In the genomic region with DNA sequence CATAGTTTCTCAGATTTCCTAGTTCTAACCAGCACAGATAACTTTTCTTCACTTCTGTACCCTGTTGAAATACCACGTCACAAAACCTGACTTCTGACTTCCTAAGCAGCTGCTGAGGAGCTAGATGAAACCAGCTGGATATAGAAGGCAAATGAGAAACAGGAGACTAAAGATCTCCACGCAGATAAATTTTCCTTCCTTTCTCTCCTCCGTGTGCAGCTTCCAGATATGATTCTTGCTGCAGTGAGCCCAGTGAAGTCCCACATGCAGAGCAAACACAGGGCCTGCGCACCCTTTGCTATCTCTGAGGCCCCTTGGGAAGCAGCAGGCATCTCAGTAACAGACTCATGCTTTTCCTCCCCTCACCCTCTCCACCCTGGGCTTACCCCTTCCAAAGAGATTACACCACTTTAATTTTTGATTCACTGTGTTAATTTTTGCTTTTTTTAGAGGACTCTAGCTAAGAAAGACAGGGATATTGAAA, we compare ENCODE assay signal across 20 cellular contexts.
DNase-seq lines count a peak whose midpoint lies in the region; TF ChIP-seq lines count a peak whose summit lies in the region.
"Had no signal": no experiment of that assay in that cellular context is flagged by ENCODE, and none has a peak within 500 bp of the region (broad histone marks: within the 10 kb centered on the region; RNA-seq: fewer than 3 reads in every experiment).

No MANE protein-coding gene starts in this region.

- H3K4me3 Mint-ChIP-seq in neural crest cell (no peak overlapping the region), Caco-2 (ENCODE audit: unreplicated experiment) (no peak overlapping the region)
- H3K4me3 Mint-ChIP-seq: activated CD4-positive, alpha-beta memory T cell treated with anti-CD3 and anti-CD28 coated beads, Interleukin-2, amount 10 ng/mL, durations not matched to agents 7 days and 5 days; CD8-positive, alpha-beta memory T cell had no signal

- peak overlapping the region; percentile 82 for H3K27ac Mint-ChIP-seq in neural crest cell (ENCODE audit: unreplicated experiment)
- no peak overlapping the region for H3K27ac Mint-ChIP-seq in Caco-2 (ENCODE audit: unreplicated experiment)
- H3K27ac Mint-ChIP-seq: activated CD4-positive, alpha-beta memory T cell treated with anti-CD3 and anti-CD28 coated beads, Interleukin-2, amount 10 ng/mL, durations not matched to agents 7 days and 5 days; CD8-positive, alpha-beta memory T cell had no signal

- H3K4me1 Mint-ChIP-seq in neural crest cell (peaks cover 8% of the 10 kb centered on the region), Caco-2 (ENCODE audit: low read depth, unreplicated experiment) (no peaks in the 10 kb centered on the region)
- H3K4me1 Mint-ChIP-seq: activated CD4-positive, alpha-beta memory T cell treated with anti-CD3 and anti-CD28 coated beads, Interleukin-2, amount 10 ng/mL, durations not matched to agents 7 days and 5 days; CD8-positive, alpha-beta memory T cell had no signal

- no peaks in the 10 kb centered on the region for H3K36me3 Mint-ChIP-seq in neural crest cell (ENCODE audit: low read depth)
- H3K36me3 Mint-ChIP-seq in Caco-2 (ENCODE audit: insufficient read depth, unreplicated experiment): no peaks in the 10 kb centered on the region
- H3K36me3 Mint-ChIP-seq: CD8-positive, alpha-beta memory T cell had no signal

- H3K36me3 ChIP-seq in SK-N-MC (ENCODE audit: insufficient read depth, low read length) (no peaks in the 10 kb centered on the region), Caco-2 (ENCODE audit: control insufficient read depth, insufficient read depth, low read length) (no peaks in the 10 kb centered on the region)
- H3K36me3 ChIP-seq: esophagus muscularis mucosa had no signal

- CTCF ChIA-PET in Caco-2 (lab: Charles Lee): no interaction called here

- H3K27me3 Mint-ChIP-seq in neural crest cell (ENCODE audit: low read depth) (no peaks in the 10 kb centered on the region), Caco-2 (ENCODE audit: insufficient read depth, unreplicated experiment) (peaks cover 3% of the 10 kb centered on the region)
- H3K27me3 Mint-ChIP-seq: activated CD4-positive, alpha-beta memory T cell treated with anti-CD3 and anti-CD28 coated beads, Interleukin-2, amount 10 ng/mL, durations not matched to agents 7 days and 5 days; CD8-positive, alpha-beta memory T cell had no signal

- H3K4me1 ChIP-seq in Caco-2: no peaks in the 10 kb centered on the region

- in situ Hi-C loops in KBM-7 (cut with MboI; ENCODE audit: low pct_unique_long_range_greater_than_20kb, low sequenced_read_pairs): no loop called here

- H3K9ac ChIP-seq in SK-N-MC (ENCODE audit: insufficient read length): peak overlapping the region; percentile 55

- intact Hi-C loops in Caco-2 (cut with micrococcal nuclease; ENCODE audit: unreplicated experiment): loop anchor here (1.0 kb wide), 1 partner anchor 13 kb away; no protein-coding TSS in a partner anchor

- H3K4me3 ChIP-seq in SK-N-MC (peak overlapping the region; percentile 66), Caco-2 (ENCODE audit: low read depth, low read length) (no peak overlapping the region), coronary artery (no peak overlapping the region)
- H3K4me3 ChIP-seq: esophagus muscularis mucosa had no signal

- TF ChIP-seq POLR2A in erythroblast (IDR thresholded peaks at IDR 0.05; ENCODE audit: low read length): no peak

- DNase-seq in KBM-7 (peak; percentile 9), SK-N-MC (ENCODE audit: low read depth, low spot score) (no peak), erythroblast (lab: John Stamatoyannopoulos, UW) (peak; percentile 16 to 60), neural crest cell (ENCODE audit: low read depth, low spot score) (no peak), Caco-2 (no peak), epidermal melanocyte (ENCODE audit: insufficient read length, low spot score) (no peak), pons (ENCODE audit: low spot score) (no peak), coronary artery (ENCODE audit: low spot score) (no peak)
- DNase-seq: activated CD4-positive, alpha-beta memory T cell treated with anti-CD3 and anti-CD28 coated beads, Interleukin-2, amount 10 ng/mL, durations not matched to agents 7 days and 5 days; amniotic stem cell; caudate nucleus; CD8-positive, alpha-beta memory T cell; DND-41; NCI-H774; posterior cingulate gyrus; stimulated activated CD4-positive, alpha-beta T cell treated with anti-CD3 and anti-CD28 coated beads, Interleukin-2, amount 100 ng/mL, for 24 hours; stimulated activated naive CD8-positive, alpha-beta T cell treated with anti-CD3 and anti-CD28 coated beads, Interleukin-15, Interleukin-2, amounts not matched to agents 100 U/mL and 50 U/mL, for 24 hours; SW 1271; trophoblast cell had no signal

- H3K27ac ChIP-seq in SK-N-MC (peak overlapping the region; percentile 78), coronary artery (no peak overlapping the region)
- H3K27ac ChIP-seq: esophagus muscularis mucosa had no signal

- no TSS peak for BruUV-seq in Caco-2 (replicated peaks; lab: Mats Ljungman, UMichigan)

- POLR2A ChIA-PET in Caco-2 (lab: Charles Lee): no interaction called here

- TF ChIP-seq CTCF in neural crest cell (conservative IDR thresholded peaks at IDR 0.05): no peak
- TF ChIP-seq CTCF in Caco-2 (IDR thresholded peaks at IDR 0.05; ENCODE audit: insufficient read depth in 1 of 2, low read depth in 1 of 2, low read length in 1 of 2, severe bottlenecking in 1 of 2, unreplicated experiment in 1 of 2): no peak
- TF ChIP-seq CTCF in coronary artery (IDR thresholded peaks at IDR 0.05): no peak

- H3K27me3 ChIP-seq in Caco-2 (replicated peaks; ENCODE audit: control insufficient read depth, insufficient read depth, low read length): no peaks in the 10 kb centered on the region
- H3K27me3 ChIP-seq: esophagus muscularis mucosa had no signal

- no peaks in the 10 kb centered on the region for H3K9me3 Mint-ChIP-seq in neural crest cell
- H3K9me3 Mint-ChIP-seq in Caco-2 (ENCODE audit: unreplicated experiment): no peaks in the 10 kb centered on the region

- H3K9me3 ChIP-seq in SK-N-MC (ENCODE audit: low read depth, low read length) (no peaks in the 10 kb centered on the region), Caco-2 (no peaks in the 10 kb centered on the region)
- H3K9me3 ChIP-seq: esophagus muscularis mucosa had no signal

Comparison
In these comparisons a context has a peak if more than half of its experiments do, and no peak if none do; other contexts are left out.
1. DNase-seq: peak in KBM-7 (single experiment) and erythroblast (2 of 2); none in SK-N-MC (single experiment), neural crest cell (single experiment), Caco-2 (0 of 2), epidermal melanocyte (single experiment), pons (single experiment) and coronary artery (single experiment).